In the genomic region with DNA sequence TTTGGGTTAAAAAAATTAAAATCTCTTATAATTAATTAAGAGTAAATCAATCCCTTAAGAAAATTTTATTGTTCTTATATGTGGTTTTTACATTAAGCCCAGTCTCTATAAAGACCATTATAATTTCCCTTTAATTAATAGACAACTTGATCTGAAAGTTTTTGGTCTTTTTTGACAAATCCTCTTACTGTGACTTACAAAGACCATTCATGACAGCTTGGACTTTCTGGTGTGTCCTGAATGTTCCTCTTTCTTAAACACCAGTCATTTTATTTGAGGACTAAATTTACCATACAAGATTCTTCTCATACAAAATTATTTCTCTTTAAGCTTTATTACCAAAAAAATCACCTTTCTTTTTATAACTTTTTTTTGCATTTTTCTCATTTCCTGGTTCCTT, we compare ENCODE assay signal across 19 cellular contexts.
DNase-seq lines count a peak whose midpoint lies in the region; FAIRE-seq and TF ChIP-seq lines count a peak whose summit lies in the region.
"Had no signal": no experiment of that assay in that cellular context is flagged by ENCODE, and none has a peak within 500 bp of the region (broad histone marks: within the 10 kb centered on the region; RNA-seq: fewer than 3 reads in every experiment).

No MANE protein-coding gene starts in this region.

- no peaks in the 10 kb centered on the region for H3K4me1 ChIP-seq in mesendoderm (ENCODE audit: control insufficient read depth, low read depth, low read length)

- H2BK120ac ChIP-seq in mesendoderm (ENCODE audit: low read depth, low read length) = no peak overlapping the region

- no peak overlapping the region for H3K56ac ChIP-seq in mesendoderm (ENCODE audit: low read length)

- no peaks in the 10 kb centered on the region for H3K27me3 ChIP-seq in mesendoderm (ENCODE audit: insufficient read depth, low read length, poor library complexity)
- H3K27me3 ChIP-seq: BLaER1 treated with 17β-estradiol and CSF1 and Interleukin-3, amounts not matched to agents 10 nM and 100 nM had no signal

- no peak overlapping the region for H3K4ac ChIP-seq in mesendoderm (ENCODE audit: low read depth, low read length)

- DNase-seq in GM19239 (ENCODE audit: insufficient read length, low spot score) (no peak), KBM-7 (peak; percentile 36), OCI-M1 (lab: John Stamatoyannopoulos, UW) (peak; percentile 77), mesendoderm (peak; percentile 40), HT-29 (ENCODE audit: low spot score) (no peak), GM10266 (ENCODE audit: extremely low spot score) (no peak), NCI-H748 treated with DMSO at 0.1 percent for 48 hours (lab: John Stamatoyannopoulos, UW) (no peak)
- DNase-seq: 8988T; Calu3; CD8-positive, alpha-beta T cell; DMS79 treated with DMSO at 0.1 percent for 48 hours; GF-D8; H9; HFFc6 had no signal

- H3K9ac ChIP-seq in mesendoderm (ENCODE audit: low read length) = no peak overlapping the region
- H3K9ac ChIP-seq: BLaER1 treated with 17β-estradiol and CSF1 and Interleukin-3, amounts not matched to agents 10 nM and 100 nM; KMS-11 had no signal

- no peak overlapping the region for H4K8ac ChIP-seq in mesendoderm (ENCODE audit: low read depth, low read length)

- peak; percentile 14 for FAIRE-seq in GM19239 (lab: Jason Lieb, UNC)
- FAIRE-seq: GM12878, H1, HepG2 had no signal

- in situ Hi-C loops in KBM-7 (cut with MboI; ENCODE audit: low pct_unique_long_range_greater_than_20kb, low sequenced_read_pairs) = no loop called here

- no peak overlapping the region for H4K5ac ChIP-seq in mesendoderm (ENCODE audit: low read length)

- no peak overlapping the region for H3K4me2 ChIP-seq in mesendoderm (ENCODE audit: low read length)
- H3K4me2 ChIP-seq: BLaER1 treated with 17β-estradiol and CSF1 and Interleukin-3, amounts not matched to agents 10 nM and 100 nM; KMS-11 had no signal

- H2AK5ac ChIP-seq in mesendoderm (ENCODE audit: low read length) = no peak overlapping the region

- no peak overlapping the region for H3K27ac ChIP-seq in mesendoderm (ENCODE audit: low read depth, low read length)
- H3K27ac ChIP-seq: BLaER1 treated with 17β-estradiol and CSF1 and Interleukin-3, amounts not matched to agents 10 nM and 100 nM; KMS-11 had no signal

- TF ChIP-seq CTCF in GM10266 (IDR thresholded peaks at IDR 0.05; ENCODE audit: control insufficient read depth, insufficient read depth, low read depth, missing control alignments) = no peak

- H3K18ac ChIP-seq in mesendoderm (ENCODE audit: low read length) = no peak overlapping the region

- H2BK5ac ChIP-seq in mesendoderm (ENCODE audit: low read length) = no peak overlapping the region

- H3K23ac ChIP-seq in mesendoderm (ENCODE audit: low read length) = no peak overlapping the region

- H3K79me1 ChIP-seq in mesendoderm (ENCODE audit: low read length) = no peaks in the 10 kb centered on the region

- no peaks in the 10 kb centered on the region for H3K79me2 ChIP-seq in mesendoderm (ENCODE audit: control insufficient read depth, insufficient read depth, low read length)

- no peaks in the 10 kb centered on the region for H3K36me3 ChIP-seq in mesendoderm (ENCODE audit: control insufficient read depth, insufficient read depth, low read length)
- H3K36me3 ChIP-seq: BLaER1 treated with 17β-estradiol and CSF1 and Interleukin-3, amounts not matched to agents 10 nM and 100 nM had no signal

- H3K4me3 ChIP-seq in mesendoderm (ENCODE audit: low read length) = no peak overlapping the region
- H3K4me3 ChIP-seq: BLaER1 treated with 17β-estradiol and CSF1 and Interleukin-3, amounts not matched to agents 10 nM and 100 nM; GM12878 had no signal

- H2BK15ac ChIP-seq in mesendoderm (replicated peaks; ENCODE audit: low read depth) = no peak overlapping the region

Comparison
In these comparisons a context has a peak if more than half of its experiments do, and no peak if none do; other contexts are left out.
1. DNase-seq: peak in KBM-7 (single experiment), OCI-M1 (single experiment) and mesendoderm (single experiment); none in GM19239 (single experiment), HT-29 (single experiment), GM10266 (single experiment) and NCI-H748 treated with DMSO at 0.1 percent for 48 hours (single experiment).